19 cellular contexts compared by ENCODE assay signal in the genomic region with DNA sequence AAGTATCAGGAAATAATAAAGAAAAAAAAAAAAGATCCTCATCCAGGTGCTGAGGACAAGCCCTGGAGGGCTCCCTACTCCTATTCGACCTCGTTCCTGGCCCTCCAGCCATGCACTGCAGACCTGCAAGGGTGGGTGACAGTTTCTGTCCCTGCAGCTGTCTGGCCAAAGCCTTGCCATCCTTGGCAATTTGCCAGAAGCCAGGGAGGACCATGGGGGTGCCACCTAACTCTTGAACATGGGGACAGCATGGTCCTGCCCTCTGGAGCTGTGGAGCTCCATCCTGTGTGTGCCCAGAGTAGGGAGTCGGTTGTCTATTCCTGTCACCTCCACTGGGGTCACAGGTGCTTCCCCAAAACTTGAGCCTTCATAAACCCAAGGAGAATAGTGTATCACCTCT. TPM values are rescaled to one million over a fixed set of nuclear protein-coding genes. Genes with fewer than 3 reads are reported as not detected.
A peak's percentile ranks its signal among the peaks of the same experiment; 100 is the strongest.
DNase-seq lines count a peak whose midpoint lies in the region; TF ChIP-seq lines count a peak whose summit lies in the region.
"Had no signal": no experiment of that assay in that cellular context is flagged by ENCODE, and none has a peak within 500 bp of the region (broad histone marks: within the 10 kb centered on the region; RNA-seq: fewer than 3 reads in every experiment).

No MANE protein-coding gene starts in this region.

- H3K9ac ChIP-seq in BLaER1 treated with 17β-estradiol and CSF1 and Interleukin-3, amounts not matched to agents 10 nM and 100 nM, result no peak overlapping the region
- no peak overlapping the region for H3K9ac ChIP-seq in SK-N-SH
- H3K9ac ChIP-seq: GM23248 had no signal

- no peaks in the 10 kb centered on the region for H3K9me3 ChIP-seq in BLaER1 treated with 17β-estradiol and CSF1 and Interleukin-3, amounts not matched to agents 10 nM and 100 nM (replicated peaks in 1 of 11)
- H3K9me3 ChIP-seq in SJCRH30 (replicated peaks), result no peaks in the 10 kb centered on the region
- H3K9me3 ChIP-seq in SK-N-SH, result no peaks in the 10 kb centered on the region

- no peak for DNase-seq in SJCRH30
- DNase-seq in myocyte (ENCODE audit: low read depth), result peak; percentile 87
- no peak for DNase-seq in retina
- no peak for DNase-seq in NCI-H774 (lab: John Stamatoyannopoulos, UW)
- no peak for DNase-seq in SK-N-SH
- DNase-seq: CD4-positive, alpha-beta T cell; CD8-positive, alpha-beta memory T cell; DMS 273 treated with DMSO at 0.1 percent for 48 hours; DMS79; EL; GDM1; GM23248; H7 had no signal

- no peaks in the 10 kb centered on the region for H3K36me3 ChIP-seq in BLaER1 treated with 17β-estradiol and CSF1 and Interleukin-3, amounts not matched to agents 10 nM and 100 nM
- H3K36me3 ChIP-seq in SJCRH30 (no peaks in the 10 kb centered on the region), SK-N-SH (replicated peaks in 1 of 2; ENCODE audit: control insufficient read depth in 1 of 2, insufficient read depth in 2 of 2, low read length in 1 of 2) (no peaks in the 10 kb centered on the region)

- no peak for TF ChIP-seq RAD21 in SK-N-SH (IDR thresholded peaks at IDR 0.05; ENCODE audit: low read length)

- WGBS in SK-N-SH (ENCODE audit: low lambda C conversion rate), result 3% methylated on average over 3 of the region's 3 CpGs

- POLR2A ChIA-PET in SK-N-SH (lab: Yijun Ruan, JAX), result no interaction called here

- H2AFZ ChIP-seq in SK-N-SH (ENCODE audit: low read depth), result no peak overlapping the region
- H2AFZ ChIP-seq: GM23248 had no signal

- TF ChIP-seq CTCF in SK-N-SH (IDR thresholded peaks at IDR 0.05), result no peak

- no peak overlapping the region for H3K27ac ChIP-seq in BLaER1 treated with 17β-estradiol and CSF1 and Interleukin-3, amounts not matched to agents 10 nM and 100 nM
- peak overlapping the region; percentile 16 for H3K27ac ChIP-seq in SJCRH30
- no peak overlapping the region for H3K27ac ChIP-seq in SK-N-SH (ENCODE audit: low read depth in 2 of 2, low read length in 1 of 2)
- H3K27ac ChIP-seq: GM23248 had no signal

- peak overlapping the region in 9 of 11 experiments; percentile 32 to 66 (median 53); a peak in 15 of 22 replicates for H3K4me2 ChIP-seq in BLaER1 treated with 17β-estradiol and CSF1 and Interleukin-3, amounts not matched to agents 10 nM and 100 nM
- H3K4me2 ChIP-seq in SK-N-SH, result no peak overlapping the region

- H3K4me1 ChIP-seq in BLaER1 treated with 17β-estradiol and CSF1 and Interleukin-3, amounts not matched to agents 10 nM and 100 nM, result peaks cover 0 to 12% (median 9%) of the 10 kb centered on the region in 10 experiments; a peak in 12 of 20 replicates
- peaks cover 3% of the 10 kb centered on the region; the same call in 1 of the 2 replicates for H3K4me1 ChIP-seq in SJCRH30
- no peaks in the 10 kb centered on the region for H3K4me1 ChIP-seq in SK-N-SH (ENCODE audit: control insufficient read depth in 1 of 2, insufficient read depth in 2 of 2, low read depth in 1 of 2, low read length in 1 of 2)

- no peaks in the 10 kb centered on the region for H4K20me1 ChIP-seq in BLaER1 treated with 17β-estradiol and CSF1 and Interleukin-3, amounts not matched to agents 10 nM and 100 nM
- no peaks in the 10 kb centered on the region for H4K20me1 ChIP-seq in SK-N-SH (ENCODE audit: insufficient read depth)

- no peak overlapping the region for H3K4me3 ChIP-seq in BLaER1 treated with 17β-estradiol and CSF1 and Interleukin-3, amounts not matched to agents 10 nM and 100 nM
- H3K4me3 ChIP-seq in SJCRH30 (no peak overlapping the region), SK-N-SH (ENCODE audit: low read depth in 2 of 2, low read length in 1 of 2) (no peak overlapping the region)
- H3K4me3 ChIP-seq: GM12878, GM23248 had no signal

- H3K27me3 ChIP-seq in BLaER1 treated with 17β-estradiol and CSF1 and Interleukin-3, amounts not matched to agents 10 nM and 100 nM, result no peaks in the 10 kb centered on the region
- no peaks in the 10 kb centered on the region for H3K27me3 ChIP-seq in SJCRH30
- no peaks in the 10 kb centered on the region; the same call in 1 of the 2 replicates for H3K27me3 ChIP-seq in SK-N-SH (ENCODE audit: insufficient read depth)

- H3K9me2 ChIP-seq in SK-N-SH, result no peaks in the 10 kb centered on the region

- CTCF ChIA-PET in SK-N-SH (lab: Yijun Ruan, JAX), result no interaction called here

- H3K79me2 ChIP-seq in SK-N-SH (ENCODE audit: insufficient read depth), result no peaks in the 10 kb centered on the region

- no peak for TF ChIP-seq EP300 in SK-N-SH (IDR thresholded peaks at IDR 0.05; ENCODE audit: borderline replicate concordance in 1 of 2, low read depth in 1 of 2, low read length in 1 of 2)

- no peaks in the 10 kb centered on the region for H3F3A ChIP-seq in SK-N-SH (replicated peaks; ENCODE audit: insufficient read depth)

TF ChIP-seq in SK-N-SH, 30 proteins besides CTCF, POLR2A, EP300 and RAD21 (continues in another document):
- TF ChIP-seq NRF1 (IDR thresholded peaks at IDR 0.05; ENCODE audit: low read depth, low read length) (no peak), REST (IDR thresholded peaks at IDR 0.05; ENCODE audit: low read depth, low read length) (no peak), GATA2 (CRISPR knock-in tag; IDR thresholded peaks at IDR 0.05) (no peak), FOXJ3 (CRISPR knock-in tag; IDR thresholded peaks at IDR 0.05) (no peak), TAF1 (IDR thresholded peaks at IDR 0.05; ENCODE audit: borderline replicate concordance, low read depth, low read length) (no peak), IRF3 (IDR thresholded peaks at IDR 0.05; ENCODE audit: low read depth, low read length) (no peak), TEAD4 (IDR thresholded peaks at IDR 0.05; ENCODE audit: borderline replicate concordance, insufficient read depth) (no peak), POLR2AphosphoS5 (IDR thresholded peaks at IDR 0.05; ENCODE audit: low read depth, low read length) (no peak), FOXM1 (IDR thresholded peaks at IDR 0.05; ENCODE audit: low read depth) (no peak), YY1 (IDR thresholded peaks at IDR 0.05; ENCODE audit: low read depth) (no peak)
- TF ChIP-seq, protein P1, sequence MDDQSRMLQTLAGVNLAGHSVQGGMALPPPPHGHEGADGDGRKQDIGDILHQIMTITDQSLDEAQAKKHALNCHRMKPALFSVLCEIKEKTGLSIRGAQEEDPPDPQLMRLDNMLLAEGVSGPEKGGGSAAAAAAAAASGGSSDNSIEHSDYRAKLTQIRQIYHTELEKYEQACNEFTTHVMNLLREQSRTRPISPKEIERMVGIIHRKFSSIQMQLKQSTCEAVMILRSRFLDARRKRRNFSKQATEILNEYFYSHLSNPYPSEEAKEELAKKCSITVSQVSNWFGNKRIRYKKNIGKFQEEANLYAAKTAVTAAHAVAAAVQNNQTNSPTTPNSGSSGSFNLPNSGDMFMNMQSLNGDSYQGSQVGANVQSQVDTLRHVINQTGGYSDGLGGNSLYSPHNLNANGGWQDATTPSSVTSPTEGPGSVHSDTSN (IDR thresholded peaks at IDR 0.05), result no peak
- TF ChIP-seq, protein P2, sequence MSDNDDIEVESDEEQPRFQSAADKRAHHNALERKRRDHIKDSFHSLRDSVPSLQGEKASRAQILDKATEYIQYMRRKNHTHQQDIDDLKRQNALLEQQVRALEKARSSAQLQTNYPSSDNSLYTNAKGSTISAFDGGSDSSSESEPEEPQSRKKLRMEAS (IDR thresholded peaks at IDR 0.05; ENCODE audit: low read depth), result no peak
- TF ChIP-seq, protein P3, sequence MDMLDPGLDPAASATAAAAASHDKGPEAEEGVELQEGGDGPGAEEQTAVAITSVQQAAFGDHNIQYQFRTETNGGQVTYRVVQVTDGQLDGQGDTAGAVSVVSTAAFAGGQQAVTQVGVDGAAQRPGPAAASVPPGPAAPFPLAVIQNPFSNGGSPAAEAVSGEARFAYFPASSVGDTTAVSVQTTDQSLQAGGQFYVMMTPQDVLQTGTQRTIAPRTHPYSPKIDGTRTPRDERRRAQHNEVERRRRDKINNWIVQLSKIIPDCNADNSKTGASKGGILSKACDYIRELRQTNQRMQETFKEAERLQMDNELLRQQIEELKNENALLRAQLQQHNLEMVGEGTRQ (IDR thresholded peaks at IDR 0.05; ENCODE audit: borderline replicate concordance, low read depth, low read length), result no peak

RNA-seq across cellular contexts. Expression of gene DMBT1, which starts 27.8 kb away (rescaled TPM):
- total RNA-seq in SJCRH30 (2014; rRNA removed; shearing (Covaris generic)), result 4.1 and 4.2 TPM in 2 replicates
- total RNA-seq in myocyte, result 93.9 and 289 TPM in 2 replicates
- polyA plus RNA-seq in myocyte (2012), result 9.2 TPM
- not detected in 2 replicates for polyA plus RNA-seq in SK-N-SH (2012; rRNA removed)
- not detected in 2 replicates for polyA plus RNA-seq in SK-N-SH (2012; cell fraction: cytosol; rRNA removed)
- polyA plus RNA-seq in SK-N-SH (2012; cell fraction: nucleus; rRNA removed), result 0.04 and 0.07 TPM in 2 replicates
- total RNA-seq: A172; A673; CD4-positive, alpha-beta T cell; CD8-positive, alpha-beta memory T cell; GM23248; H1 had no signal
- polyA plus RNA-seq: CD14-positive monocyte; CD8-positive, alpha-beta memory T cell; GM23248 had no signal

Comparison
In these comparisons a context has a peak if more than half of its experiments do, and no peak if none do; other contexts are left out.
1. RNA of gene DMBT1, which starts 27.8 kb away (total RNA-seq): 93.9 to 289 TPM in myocyte; 4.1 to 4.2 TPM in SJCRH30; every median in the first group is over 10 times any median in the second.